In the genomic region with DNA sequence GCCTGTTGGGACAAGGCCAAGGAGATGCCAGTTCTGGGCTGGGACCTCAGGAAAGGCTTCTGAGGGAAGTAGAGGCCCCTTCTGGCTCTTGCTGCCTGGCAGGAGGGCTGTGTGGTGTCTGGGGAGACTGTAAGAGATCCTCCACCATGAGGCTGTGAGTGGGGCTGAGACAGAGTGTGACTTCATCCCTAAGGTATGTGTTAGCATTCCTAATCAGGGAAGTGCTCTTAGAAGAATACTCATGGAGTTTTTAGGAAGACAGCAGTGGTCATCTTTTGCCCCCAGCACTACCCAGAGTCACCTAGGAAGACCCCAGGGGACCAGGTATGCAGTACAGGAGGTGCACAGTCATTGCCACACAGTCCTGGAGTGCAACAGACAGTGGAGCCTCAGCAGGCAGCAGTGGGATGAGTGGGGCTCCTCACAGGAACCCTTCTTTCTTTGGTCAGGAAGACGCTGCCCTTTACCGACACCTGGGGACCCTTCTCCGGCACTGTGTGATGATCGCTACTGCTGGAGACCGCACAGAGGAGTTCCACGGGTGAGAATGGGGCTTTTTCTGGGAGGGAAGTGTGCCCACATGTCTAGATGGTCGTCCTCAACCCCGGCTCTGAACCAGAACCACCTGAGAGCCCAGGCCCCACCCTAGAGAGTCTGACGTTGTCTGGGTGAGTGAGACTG, we compare ENCODE assay signal across 10 cellular contexts. TPM values are rescaled to one million over a fixed set of nuclear protein-coding genes. Genes with fewer than 3 reads are reported as not detected.
DNase-seq lines count a peak whose midpoint lies in the region; ATAC-seq, FAIRE-seq and TF ChIP-seq lines count a peak whose summit lies in the region.
"Had no signal": no experiment of that assay in that cellular context is flagged by ENCODE, and none has a peak within 500 bp of the region (broad histone marks: within the 10 kb centered on the region; RNA-seq: fewer than 3 reads in every experiment).

No MANE protein-coding gene starts in this region.

- no peak overlapping the region for H3K4me3 ChIP-seq in colonic mucosa

- FAIRE-seq in GM19239 (lab: Jason Lieb, UNC), result no peak

- H3K27me3 ChIP-seq in CD4-positive, alpha-beta T cell (ENCODE audit: control insufficient read depth, insufficient read depth, low read length), result no peaks in the 10 kb centered on the region
- H3K27me3 ChIP-seq in colonic mucosa, result no peaks in the 10 kb centered on the region

- H3K27ac ChIP-seq in CD4-positive, alpha-beta T cell (ENCODE audit: low read depth, low read length), result no peak overlapping the region
- H3K27ac ChIP-seq in colonic mucosa, result no peak overlapping the region
- H3K27ac ChIP-seq: parathyroid adenoma had no signal

- TF ChIP-seq CTCF in CD4-positive, alpha-beta T cell (IDR thresholded peaks at IDR 0.05), result no peak
- TF ChIP-seq CTCF in colonic mucosa (IDR thresholded peaks at IDR 0.05), result no peak
- no peak for TF ChIP-seq CTCF in nephron progenitor cell (IDR thresholded peaks at IDR 0.05)

- no peaks in the 10 kb centered on the region for H3K9me3 ChIP-seq in CD4-positive, alpha-beta T cell (ENCODE audit: control insufficient read depth, low read length)
- H3K9me3 ChIP-seq in colonic mucosa, result no peaks in the 10 kb centered on the region

- H3K9me3 Mint-ChIP-seq in CD4-positive, alpha-beta T cell, result no peaks in the 10 kb centered on the region
- no peaks in the 10 kb centered on the region for H3K9me3 Mint-ChIP-seq in nephron progenitor cell

- H3K9ac ChIP-seq in colonic mucosa (ENCODE audit: low read depth in 2 of 2, low read length in 2 of 2), result peak overlapping the region in 1 of 2 donors; percentile 100
- H3K9ac ChIP-seq: parathyroid adenoma had no signal

- H3K4me1 ChIP-seq in colonic mucosa, result peaks cover 21% of the 10 kb centered on the region

- CTCF ChIA-PET in CD4-positive, alpha-beta T cell (lab: Charles Lee), result no interaction called here

- peaks cover 92% of the 10 kb centered on the region for H3K36me3 Mint-ChIP-seq in CD4-positive, alpha-beta T cell (ENCODE audit: low read depth)
- peaks cover 23% of the 10 kb centered on the region for H3K36me3 Mint-ChIP-seq in nephron progenitor cell (ENCODE audit: low read depth)

- peak overlapping the region; percentile 99 for H3K27ac Mint-ChIP-seq in CD4-positive, alpha-beta T cell
- H3K27ac Mint-ChIP-seq in nephron progenitor cell, result peak overlapping the region; percentile 82

- intact Hi-C loops in CD4-positive, alpha-beta T cell (cut with DNase I, micrococcal nuclease), result loop anchor here in 1 of 2 experiments (10.0 kb wide), 1 partner anchor 1535 kb away; no protein-coding TSS in a partner anchor
- intact Hi-C loops in colonic mucosa (cut with DNase I), result no loop called here

- POLR2A ChIA-PET in CD4-positive, alpha-beta T cell (lab: Charles Lee), result interaction anchor here (1.1 to 3.7 kb wide), 3 partner anchors 25 to 296 kb away, joined by 3 to 79 read pairs (median 3); a partner anchor contains a TSS

- no peak for ATAC-seq in CD4-positive, alpha-beta T cell (ENCODE audit: poor library complexity)
- ATAC-seq in HG02840 (IDR thresholded peaks at IDR 0.05; ENCODE audit: low FRiP score, unreplicated experiment), result no peak

- peak overlapping the region; percentile 95 for H3K4me3 Mint-ChIP-seq in CD4-positive, alpha-beta T cell
- peak overlapping the region; percentile 97 for H3K4me3 Mint-ChIP-seq in nephron progenitor cell

- H3K36me3 ChIP-seq in colonic mucosa, result peaks cover 25% of the 10 kb centered on the region

- DNase-seq in CD4-positive, alpha-beta T cell, result peak in 1 of 10 experiments; percentile 25
- DNase-seq in NCI-H226 (peak; percentile 76), colonic mucosa (peak; percentile 15), nephron progenitor cell (no peak), OCI-M1 (lab: John Stamatoyannopoulos, UW) (no peak), GM19239 (ENCODE audit: insufficient read length, low spot score) (no peak), SKM-1 treated with dmso at 0.1 percent for 144 hours (lab: John Stamatoyannopoulos, UW; ENCODE audit: unreplicated experiment) (no peak)

- H3K27me3 Mint-ChIP-seq in CD4-positive, alpha-beta T cell, result no peaks in the 10 kb centered on the region
- no peaks in the 10 kb centered on the region for H3K27me3 Mint-ChIP-seq in nephron progenitor cell (ENCODE audit: low read depth, poor library complexity)

- peaks cover 36% of the 10 kb centered on the region for H3K4me1 Mint-ChIP-seq in CD4-positive, alpha-beta T cell (ENCODE audit: low read depth)
- H3K4me1 Mint-ChIP-seq in nephron progenitor cell, result peaks cover 33% of the 10 kb centered on the region

RNA-seq across cellular contexts. Expression of a gene that starts 2.8 kb away (rescaled TPM):
- 100 to 1,000 TPM in 1 of 2 experiments, 10 to 100 TPM in 1; 99.6 to 104 TPM for total RNA-seq in CD4-positive, alpha-beta T cell
- total RNA-seq in colonic mucosa, result 100 to 1,000 TPM in 1 of 2 donors, 10 to 100 TPM in 1; 69.3 to 112 TPM

RNA-seq across cellular contexts. Expression of a gene that starts 3.1 kb away (rescaled TPM):
- total RNA-seq in CD4-positive, alpha-beta T cell, result 10 to 100 TPM; 69.5 to 72.7 TPM
- 10 to 100 TPM; 51.0 to 62.2 TPM for total RNA-seq in colonic mucosa

RNA-seq across cellular contexts. Expression of a gene that starts 17.4 kb away (rescaled TPM):
- total RNA-seq in CD4-positive, alpha-beta T cell, result not detected
- not detected for total RNA-seq in colonic mucosa
- total RNA-seq: activated CD8-positive, alpha-beta memory T cell treated with anti-CD3 and anti-CD28 coated beads for 36 hours had no signal

RNA-seq across cellular contexts. Expression of a gene that starts 25.9 kb away (rescaled TPM):
- 10 to 100 TPM; 16.4 to 18.0 TPM for total RNA-seq in CD4-positive, alpha-beta T cell
- 10 to 100 TPM; 15.1 to 16.9 TPM for total RNA-seq in colonic mucosa

RNA-seq across cellular contexts. Expression of a gene that starts 26.5 kb away (rescaled TPM):
- total RNA-seq in CD4-positive, alpha-beta T cell, result 10 to 100 TPM; 56.9 to 57.8 TPM
- 100 to 1,000 TPM in 1 of 2 donors, 10 to 100 TPM in 1; 99.0 to 145 TPM for total RNA-seq in colonic mucosa

Comparison
In these comparisons a context has a peak if more than half of its experiments do, and no peak if none do; other contexts are left out.
1. DNase-seq: peak in NCI-H226 (single experiment) and colonic mucosa (single experiment); none in nephron progenitor cell (single experiment), OCI-M1 (single experiment), GM19239 (single experiment) and SKM-1 treated with dmso at 0.1 percent for 144 hours (single experiment).